ENCODE assay signal across 8 cellular contexts in genomic region chr10:68330852-68331454, GRCh38. TPM values are rescaled to one million over a fixed set of nuclear protein-coding genes. Genes with fewer than 3 reads are reported as not detected.
A peak's percentile ranks its signal among the peaks of the same experiment; 100 is the strongest.
DNase-seq lines count a peak whose midpoint lies in the region; ATAC-seq and TF ChIP-seq lines count a peak whose summit lies in the region.

No MANE protein-coding gene starts in this region.

- peak overlapping the region; percentile 85 for H2AK5ac ChIP-seq in mesenchymal stem cell (ENCODE audit: low read length, severe bottlenecking)

- H3K4me3 ChIP-seq in mesenchymal stem cell (ENCODE audit: insufficient read depth in 1 of 2, low read depth in 1 of 2, low read length in 2 of 2) (peak overlapping the region; percentile 70 to 96), stomach (peak overlapping the region; percentile 85 to 98 (median 94))

- H3K36me3 ChIP-seq in mesenchymal stem cell (ENCODE audit: control insufficient read depth in 1 of 2, insufficient read depth in 2 of 2, low read depth in 1 of 2, low read length in 2 of 2), result peaks cover 0 to 3% of the 10 kb centered on the region in 2 experiments
- no peaks in the 10 kb centered on the region for H3K36me3 ChIP-seq in stomach

- H3K27ac Mint-ChIP-seq in T-helper 1 cell treated with Interleukin-12 subunit alpha and Interleukin-12 subunit beta and Interleukin-4 antibody, amounts not matched to agents 30 μg/mL and 1 μg/mL, for 36 hours, result peak overlapping the region; percentile 100

- H3K9ac ChIP-seq in mesenchymal stem cell (ENCODE audit: low read length), result peak overlapping the region; percentile 100

- peak overlapping the region; percentile 19 to 66 for H2BK12ac ChIP-seq in mesenchymal stem cell (ENCODE audit: low read length in 2 of 2)

- no peak for TF ChIP-seq POLR2A in stomach (IDR thresholded peaks at IDR 0.05)

- peak overlapping the region; percentile 79 for H2BK5ac ChIP-seq in mesenchymal stem cell (ENCODE audit: low read depth, low read length, poor library complexity, severe bottlenecking)

- H3K4me2 ChIP-seq in mesenchymal stem cell (ENCODE audit: low read length, poor library complexity, severe bottlenecking), result peak overlapping the region; percentile 72

- H3K9me3 ChIP-seq in mesenchymal stem cell (ENCODE audit: control insufficient read depth, low read length), result no peaks in the 10 kb centered on the region
- H3K9me3 ChIP-seq in stomach, result no peaks in the 10 kb centered on the region

- H2BK120ac ChIP-seq in mesenchymal stem cell (ENCODE audit: low read depth, low read length), result peak overlapping the region; percentile 42

- peaks cover 3% of the 10 kb centered on the region for H3K4me1 ChIP-seq in mesenchymal stem cell (ENCODE audit: control insufficient read depth, insufficient read depth, low read depth, low read length)
- H3K4me1 ChIP-seq in stomach, result peaks cover 23 to 59% (median 43%) of the 10 kb centered on the region in 4 donors

- peak overlapping the region; percentile 31 for H2AFZ ChIP-seq in mesenchymal stem cell (ENCODE audit: low read depth, low read length)

- H2BK15ac ChIP-seq in mesenchymal stem cell (ENCODE audit: low read depth, poor library complexity, severe bottlenecking), result peak overlapping the region; percentile 49

- H3K27me3 ChIP-seq in mesenchymal stem cell (ENCODE audit: control insufficient read depth in 1 of 2, insufficient read depth in 1 of 2, low read length in 2 of 2) (no peaks in the 10 kb centered on the region), stomach (no peaks in the 10 kb centered on the region)

- peak overlapping the region; percentile 86 to 96 for H3K4ac ChIP-seq in mesenchymal stem cell (ENCODE audit: low read depth in 1 of 2, low read length in 2 of 2)

- H3K4me3 Mint-ChIP-seq in T-helper 1 cell treated with Interleukin-12 subunit alpha and Interleukin-12 subunit beta and Interleukin-4 antibody, amounts not matched to agents 30 μg/mL and 1 μg/mL, for 36 hours, result peak overlapping the region; percentile 96

- peak overlapping the region; percentile 95 for H4K8ac ChIP-seq in mesenchymal stem cell (ENCODE audit: low read length)

- intact Hi-C loops in stomach (cut with DNase I; ENCODE audit: low total_unique reads), result loop anchor here (10.0 kb wide), 1 partner anchor 256 kb away; the partner anchor contains the start of gene HERC4

- peak overlapping the region in 1 of 2 experiments; percentile 85 for H3K23ac ChIP-seq in mesenchymal stem cell (ENCODE audit: low read length in 2 of 2)

- peak overlapping the region; percentile 93 for H3K18ac ChIP-seq in mesenchymal stem cell (ENCODE audit: low read depth in 1 of 2, low read length in 2 of 2)

- H3K4me1 Mint-ChIP-seq in T-helper 1 cell treated with Interleukin-12 subunit alpha and Interleukin-12 subunit beta and Interleukin-4 antibody, amounts not matched to agents 30 μg/mL and 1 μg/mL, for 36 hours (ENCODE audit: low read depth), result peaks cover 46% of the 10 kb centered on the region

- TF ChIP-seq CTCF in stomach (IDR thresholded peaks at IDR 0.05), result no peak

- TF ChIP-seq EP300 in stomach (IDR thresholded peaks at IDR 0.05), result no peak

- H3K36me3 Mint-ChIP-seq in T-helper 1 cell treated with Interleukin-12 subunit alpha and Interleukin-12 subunit beta and Interleukin-4 antibody, amounts not matched to agents 30 μg/mL and 1 μg/mL, for 36 hours (ENCODE audit: low read depth), result peaks cover 28% of the 10 kb centered on the region

- H3K27ac ChIP-seq in cingulate gyrus (ENCODE audit: low read depth, low read length) (peak overlapping the region; percentile 99), mesenchymal stem cell (ENCODE audit: low read length, poor library complexity, severe bottlenecking) (peak overlapping the region; percentile 99), stomach (peak overlapping the region; percentile 93 to 100 (median 99))

- peaks cover 8% of the 10 kb centered on the region for H3K79me1 ChIP-seq in mesenchymal stem cell (replicated peaks; ENCODE audit: low read length, poor library complexity, severe bottlenecking)

- no peak for ATAC-seq in GM18517 (IDR thresholded peaks at IDR 0.05; ENCODE audit: unreplicated experiment)

- peak in 2 of 3 experiments; percentile 60 to 81 for DNase-seq in NCI-H1417 (lab: John Stamatoyannopoulos, UW)
- no peak for DNase-seq in NCI-H1417 treated with DMSO at 0.1 percent for 48 hours (lab: John Stamatoyannopoulos, UW)
- no peak for DNase-seq in mesenchymal stem cell
- DNase-seq in stomach, result no peak
- no peak for DNase-seq in OCI-M2 (lab: John Stamatoyannopoulos, UW; ENCODE audit: unreplicated experiment)

- peak overlapping the region; percentile 88 for H4K91ac ChIP-seq in mesenchymal stem cell (ENCODE audit: low read length)

- H3K9me3 Mint-ChIP-seq in T-helper 1 cell treated with Interleukin-12 subunit alpha and Interleukin-12 subunit beta and Interleukin-4 antibody, amounts not matched to agents 30 μg/mL and 1 μg/mL, for 36 hours, result no peaks in the 10 kb centered on the region

- peak overlapping the region in 1 of 2 experiments; percentile 36 for H3K14ac ChIP-seq in mesenchymal stem cell (ENCODE audit: low read length in 2 of 2)

- WGBS in mesenchymal stem cell, result 56% methylated on average over 29 of the region's 29 CpGs
- 15 to 30% (median 20%) methylated on average over 29 of the region's 29 CpGs for WGBS in stomach, 5 donors

- no peaks in the 10 kb centered on the region for H3K27me3 Mint-ChIP-seq in T-helper 1 cell treated with Interleukin-12 subunit alpha and Interleukin-12 subunit beta and Interleukin-4 antibody, amounts not matched to agents 30 μg/mL and 1 μg/mL, for 36 hours (ENCODE audit: low read depth)

RNA-seq across cellular contexts. Expression of gene HNRNPH3, which starts 0.9 kb away (rescaled TPM):
- polyA plus RNA-seq in mesenchymal stem cell (2013, experiment 1 of 2), result 81.8 TPM
- polyA plus RNA-seq in mesenchymal stem cell (2013, experiment 2 of 2), result 81.2 TPM
- 100 to 1,000 TPM in 1 of 5 donors, 10 to 100 TPM in 4; 29.8 to 206 (median 65.2) TPM for total RNA-seq in stomach
- polyA plus RNA-seq in stomach, result 100 to 1,000 TPM; 108 to 122 (median 108) TPM

RNA-seq across cellular contexts. Expression of gene PBLD, which starts 1.8 kb away (rescaled TPM):
- polyA plus RNA-seq in mesenchymal stem cell (2013, experiment 1 of 2), result 7.4 TPM
- 6.2 TPM for polyA plus RNA-seq in mesenchymal stem cell (2013, experiment 2 of 2)
- 10 to 100 TPM; 19.3 to 43.6 (median 25.9) TPM for total RNA-seq in stomach
- 10 to 100 TPM; 10.7 to 36.0 (median 35.0) TPM for polyA plus RNA-seq in stomach

Comparison
In these comparisons a context has a peak if more than half of its experiments do, and no peak if none do; other contexts are left out.
1. DNase-seq: peak in NCI-H1417 (2 of 3); none in NCI-H1417 treated with DMSO at 0.1 percent for 48 hours (single experiment), mesenchymal stem cell (single experiment), stomach (single experiment) and OCI-M2 (single experiment).
2. Peak in every context shown above with its lines, with median percentiles within 50 percentile points of each other: H3K27ac ChIP-seq.